Comparison of ENCODE assay signal across 8 cellular contexts in genomic region chr11:42770444-42771065, GRCh38.
DNase-seq lines count a peak whose midpoint lies in the region; ATAC-seq and TF ChIP-seq lines count a peak whose summit lies in the region.

No MANE protein-coding gene starts in this region.

- H3K4me3 ChIP-seq in OCI-LY3 (ENCODE audit: low read length) (no peak overlapping the region), gastroesophageal sphincter (no peak overlapping the region), tibial nerve (no peak overlapping the region)

- TF ChIP-seq POLR2A in gastroesophageal sphincter (IDR thresholded peaks at IDR 0.05) (no peak), tibial nerve (IDR thresholded peaks at IDR 0.05) (no peak)

- H3K27ac ChIP-seq in OCI-LY3 (ENCODE audit: low read length) (no peak overlapping the region), gastroesophageal sphincter (no peak overlapping the region), tibial nerve (no peak overlapping the region)

- H3K4me1 ChIP-seq in OCI-LY3 (ENCODE audit: low read length) (peaks cover 9% of the 10 kb centered on the region), gastroesophageal sphincter (no peaks in the 10 kb centered on the region), tibial nerve (peaks cover 0 to 2% (median 0%) of the 10 kb centered on the region in 4 donors)

- peak; percentile 4 for DNase-seq in SIG-M5 treated with dmso at 0.1 percent for 504 hours (lab: John Stamatoyannopoulos, UW; ENCODE audit: unreplicated experiment)
- no peak for DNase-seq in SIG-M5 (lab: John Stamatoyannopoulos, UW)
- DNase-seq in tibial nerve (ENCODE audit: low spot score in 2 of 2), result no peak
- no peak for DNase-seq in DMS114 treated with DMSO at 0.1 percent for 48 hours (lab: John Stamatoyannopoulos, UW; ENCODE audit: unreplicated experiment)
- DNase-seq in central memory CD4-positive, alpha-beta T cell, result no peak

- TF ChIP-seq CTCF in OCI-LY3 (IDR thresholded peaks at IDR 0.05; ENCODE audit: low read depth, low read length) (peak; percentile 83), gastroesophageal sphincter (IDR thresholded peaks at IDR 0.05) (peak in 3 of 4 experiments; percentile 12 to 45 (median 25)), tibial nerve (IDR thresholded peaks at IDR 0.05) (peak; percentile 33 to 63 (median 35))

- no peak overlapping the region for H2AFZ ChIP-seq in OCI-LY3 (ENCODE audit: low read depth, low read length)

- H3K4me2 ChIP-seq in OCI-LY3 (ENCODE audit: low read length), result no peak overlapping the region

- H3K79me2 ChIP-seq in OCI-LY3 (ENCODE audit: low read length), result no peaks in the 10 kb centered on the region

- no peaks in the 10 kb centered on the region for H3K9me3 ChIP-seq in OCI-LY3 (ENCODE audit: insufficient read depth, low read length)
- H3K9me3 ChIP-seq in gastroesophageal sphincter, result no peaks in the 10 kb centered on the region
- H3K9me3 ChIP-seq in tibial nerve, result no peaks in the 10 kb centered on the region

- 17 to 19% methylated on average over 1 of the region's 1 CpG for WGBS in gastroesophageal sphincter (ENCODE audit: low coverage in 1 of 2), 2 donors
- 63 to 77% methylated on average over 1 of the region's 1 CpG for WGBS in tibial nerve, 2 donors

- H3K9ac ChIP-seq in OCI-LY3 (ENCODE audit: low read length), result no peak overlapping the region

- no peak for TF ChIP-seq EP300 in gastroesophageal sphincter (IDR thresholded peaks at IDR 0.05)
- no peak for TF ChIP-seq EP300 in tibial nerve (IDR thresholded peaks at IDR 0.05)

- H3K36me3 ChIP-seq in OCI-LY3 (replicated peaks; ENCODE audit: low read depth, low read length) (no peaks in the 10 kb centered on the region), gastroesophageal sphincter (no peaks in the 10 kb centered on the region), tibial nerve (no peaks in the 10 kb centered on the region)

- H4K20me1 ChIP-seq in OCI-LY3 (ENCODE audit: insufficient read depth, low read length), result no peaks in the 10 kb centered on the region

- H3K27me3 ChIP-seq in OCI-LY3 (ENCODE audit: low read depth, low read length) (no peaks in the 10 kb centered on the region), gastroesophageal sphincter (no peaks in the 10 kb centered on the region), tibial nerve (no peaks in the 10 kb centered on the region)

- ATAC-seq in HG02588 (IDR thresholded peaks at IDR 0.05; ENCODE audit: unreplicated experiment) (peak; percentile 69), gastroesophageal sphincter (no peak)

Comparison
In these comparisons a context has a peak if more than half of its experiments do, and no peak if none do; other contexts are left out.
1. CTCF ChIP-seq: peak in every context shown above with its lines; median percentile 83 in OCI-LY3; 35 in tibial nerve; 25 in gastroesophageal sphincter.